Comparison of ENCODE assay signal across 18 cellular contexts in the genomic region with DNA sequence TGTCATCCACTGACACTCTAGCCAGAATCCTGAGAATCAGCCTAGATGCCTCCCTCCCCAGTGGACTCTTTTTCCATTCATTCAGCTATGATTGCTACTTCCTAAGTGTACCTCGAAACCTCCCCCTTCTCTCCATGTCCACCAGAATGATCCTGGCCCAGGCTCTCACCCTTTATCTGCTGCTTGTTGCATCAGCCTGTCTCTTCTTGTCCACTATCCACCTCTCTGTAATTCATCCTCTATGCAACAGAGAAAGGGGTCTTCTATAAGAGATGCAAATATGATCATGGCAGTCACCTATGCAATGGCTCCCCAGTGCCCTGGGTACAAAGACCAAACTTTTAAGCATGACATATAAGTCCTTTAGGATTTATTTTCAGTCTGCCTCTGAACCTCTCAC.
"Had no signal": no experiment of that assay in that cellular context is flagged by ENCODE, and none has a peak within 500 bp of the region (broad histone marks: within the 10 kb centered on the region; RNA-seq: fewer than 3 reads in every experiment).

No MANE protein-coding gene starts in this region.

- H3K4me3 ChIP-seq: esophagus squamous epithelium, hepatocyte, lung, sigmoid colon, skin epidermis, suprapubic skin, thyroid gland had no signal

- H3K27ac ChIP-seq: esophagus squamous epithelium, foreskin keratinocyte, hepatocyte, sigmoid colon, skin epidermis, suprapubic skin, thyroid gland had no signal

- H3K9me3 ChIP-seq: esophagus squamous epithelium, sigmoid colon, suprapubic skin, thyroid gland had no signal

- H3K36me3 ChIP-seq: esophagus squamous epithelium, sigmoid colon, suprapubic skin, thyroid gland had no signal

- H3K79me2 ChIP-seq: hepatocyte had no signal

- H3K4me3 Mint-ChIP-seq: dendritic cell treated with granulocyte-macrophage colony-stimulating factor and Interleukin-4, amounts not matched to agents 40 ng/mL and 50 ng/mL, for 4 days; effector memory CD8-positive, alpha-beta T cell; naive thymus-derived CD4-positive, alpha-beta T cell; type B pancreatic cell had no signal

- H3K4me1 ChIP-seq: esophagus squamous epithelium, sigmoid colon, thyroid gland had no signal

- DNase-seq: effector memory CD8-positive, alpha-beta T cell; esophagus squamous epithelium; left colon; left ventricle myocardium superior; naive thymus-derived CD4-positive, alpha-beta T cell; posterior cingulate gyrus; sigmoid colon; stimulated activated CD4-positive, alpha-beta T cell treated with anti-CD3 and anti-CD28 coated beads, Interleukin-2, amount 100 ng/mL, for 24 hours; stimulated activated CD4-positive, alpha-beta T cell treated with anti-CD3 and anti-CD28 coated beads, Interleukin-4, amount 100 ng/mL, for 4 hours; stimulated activated naive CD4-positive, alpha-beta T cell; thyroid gland had no signal

- ATAC-seq: effector memory CD8-positive, alpha-beta T cell; left ventricle myocardium superior; naive thymus-derived CD4-positive, alpha-beta T cell had no signal

- H3K27ac Mint-ChIP-seq: dendritic cell treated with granulocyte-macrophage colony-stimulating factor and Interleukin-4, amounts not matched to agents 40 ng/mL and 50 ng/mL, for 4 days; naive thymus-derived CD4-positive, alpha-beta T cell; type B pancreatic cell had no signal

- H2AFZ ChIP-seq: hepatocyte had no signal

- H3K4me2 ChIP-seq: hepatocyte had no signal

- H3K36me3 Mint-ChIP-seq: type B pancreatic cell had no signal

- H3K9me3 Mint-ChIP-seq: dendritic cell treated with granulocyte-macrophage colony-stimulating factor and Interleukin-4, amounts not matched to agents 40 ng/mL and 50 ng/mL, for 4 days; effector memory CD8-positive, alpha-beta T cell had no signal

- H3K27me3 ChIP-seq: esophagus squamous epithelium, foreskin keratinocyte, hepatocyte, sigmoid colon, suprapubic skin, thyroid gland had no signal
